Comparison of ENCODE assay signal across 13 cellular contexts in the genomic region with DNA sequence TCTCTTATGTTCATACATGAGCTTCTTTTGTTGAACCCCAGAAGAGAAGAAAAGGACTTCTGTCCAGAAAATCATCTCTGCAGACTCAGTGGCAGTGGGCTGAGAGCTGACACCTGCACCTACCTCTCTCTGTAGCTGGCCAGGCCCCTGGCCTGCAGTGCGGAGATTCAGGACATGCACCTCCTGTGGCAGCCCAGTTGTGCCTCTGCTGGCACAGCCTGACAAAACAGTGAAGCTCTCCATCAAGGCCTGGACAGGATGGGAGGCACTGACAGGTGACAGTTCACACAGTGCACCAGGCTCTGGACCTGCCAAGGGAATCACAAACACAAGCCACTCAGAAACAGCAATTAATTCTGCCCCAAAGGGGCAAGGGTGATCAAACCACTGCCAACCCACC.
DNase-seq lines count a peak whose midpoint lies in the region; ATAC-seq and TF ChIP-seq lines count a peak whose summit lies in the region.
"Had no signal": no experiment of that assay in that cellular context is flagged by ENCODE, and none has a peak within 500 bp of the region (broad histone marks: within the 10 kb centered on the region; RNA-seq: fewer than 3 reads in every experiment).

No MANE protein-coding gene starts in this region.

- TF ChIP-seq EP300 in gastroesophageal sphincter (IDR thresholded peaks at IDR 0.05) = no peak
- TF ChIP-seq EP300 in suprapubic skin (IDR thresholded peaks at IDR 0.05) = no peak

- H3K4me1 Mint-ChIP-seq in natural killer cell treated with Interleukin-12 subunit alpha and Interleukin-12 subunit beta and Interleukin-15 and Interleukin-18, amount 100 ng/mL, for 72 hours (ENCODE audit: low read depth in 2 of 2) = peaks cover 65 to 70% of the 10 kb centered on the region in 2 donors
- peaks cover 18% of the 10 kb centered on the region for H3K4me1 Mint-ChIP-seq in T-helper 17 cell

- ATAC-seq in gastroesophageal sphincter (no peak), T-helper 17 cell (no peak)
- peak; percentile 12 to 20 for ATAC-seq in natural killer cell treated with Interleukin-12 subunit alpha and Interleukin-12 subunit beta and Interleukin-15 and Interleukin-18, amount 100 ng/mL, for 72 hours
- ATAC-seq: K562 had no signal

- 100% methylated on average over 1 of the region's 1 CpG; no CpG with 5 or more reads in 1 of the 2 donors for WGBS in gastroesophageal sphincter (ENCODE audit: low coverage in 1 of 2), 2 donors
- 100% methylated on average over 1 of the region's 1 CpG for WGBS in suprapubic skin

- DNase-seq in natural killer cell treated with Interleukin-12 subunit alpha and Interleukin-12 subunit beta and Interleukin-15 and Interleukin-18, amount 100 ng/mL, for 72 hours (ENCODE audit: low spot score) = no peak
- DNase-seq in suprapubic skin (ENCODE audit: low spot score in 2 of 2) (no peak), T-helper 17 cell (no peak), kidney glomerular epithelial cell (lab: John Stamatoyannopoulos, UW) (no peak)
- no peak for DNase-seq in stimulated activated CD4-positive, alpha-beta T cell treated with anti-CD3 and anti-CD28 coated beads, Interleukin-12 subunit alpha, Interleukin-12 subunit beta, amount 100 ng/mL, for 4 hours
- DNase-seq: GF-D8, NCI-H1048, NCI-H146, NCI-H345, SHP77 treated with DMSO at 0.1 percent for 48 hours had no signal

- no peaks in the 10 kb centered on the region for H3K9me3 Mint-ChIP-seq in natural killer cell treated with Interleukin-12 subunit alpha and Interleukin-12 subunit beta and Interleukin-15 and Interleukin-18, amount 100 ng/mL, for 72 hours

- TF ChIP-seq POLR2A in gastroesophageal sphincter (IDR thresholded peaks at IDR 0.05) (no peak), suprapubic skin (IDR thresholded peaks at IDR 0.05) (no peak)

- no peaks in the 10 kb centered on the region for H3K27me3 ChIP-seq in gastroesophageal sphincter
- no peaks in the 10 kb centered on the region for H3K27me3 ChIP-seq in suprapubic skin

- H3K36me3 ChIP-seq in gastroesophageal sphincter = peaks cover 0 to 14% of the 10 kb centered on the region in 2 donors
- peaks cover 7% of the 10 kb centered on the region for H3K36me3 ChIP-seq in suprapubic skin

- H3K27me3 Mint-ChIP-seq in natural killer cell treated with Interleukin-12 subunit alpha and Interleukin-12 subunit beta and Interleukin-15 and Interleukin-18, amount 100 ng/mL, for 72 hours = no peaks in the 10 kb centered on the region
- no peaks in the 10 kb centered on the region for H3K27me3 Mint-ChIP-seq in T-helper 17 cell

- no peak overlapping the region for H3K4me3 ChIP-seq in gastroesophageal sphincter
- no peak overlapping the region for H3K4me3 ChIP-seq in suprapubic skin
- H3K4me3 ChIP-seq: K562 had no signal

- peak overlapping the region; percentile 74 to 96 for H3K27ac Mint-ChIP-seq in natural killer cell treated with Interleukin-12 subunit alpha and Interleukin-12 subunit beta and Interleukin-15 and Interleukin-18, amount 100 ng/mL, for 72 hours
- no peak overlapping the region for H3K27ac Mint-ChIP-seq in T-helper 17 cell

- H3K36me3 Mint-ChIP-seq in natural killer cell treated with Interleukin-12 subunit alpha and Interleukin-12 subunit beta and Interleukin-15 and Interleukin-18, amount 100 ng/mL, for 72 hours = peaks cover 19% of the 10 kb centered on the region
- H3K36me3 Mint-ChIP-seq in T-helper 17 cell (ENCODE audit: low read depth) = peaks cover 11% of the 10 kb centered on the region

- H3K4me3 Mint-ChIP-seq in natural killer cell treated with Interleukin-12 subunit alpha and Interleukin-12 subunit beta and Interleukin-15 and Interleukin-18, amount 100 ng/mL, for 72 hours = no peak overlapping the region
- no peak overlapping the region for H3K4me3 Mint-ChIP-seq in T-helper 17 cell

- peaks cover 26 to 89% (median 52%) of the 10 kb centered on the region in 3 donors for H3K4me1 ChIP-seq in gastroesophageal sphincter
- peaks cover 68% of the 10 kb centered on the region for H3K4me1 ChIP-seq in suprapubic skin

- H3K27ac ChIP-seq in VCaP (peak overlapping the region; percentile 81; the same call in 1 of the 2 replicates), gastroesophageal sphincter (peak overlapping the region in 3 of 4 donors; percentile 74 to 84 (median 74)), suprapubic skin (peak overlapping the region; percentile 6)

- no peak for TF ChIP-seq CTCF in VCaP (conservative IDR thresholded peaks at IDR 0.05)
- no peak for TF ChIP-seq CTCF in gastroesophageal sphincter (IDR thresholded peaks at IDR 0.05)
- no peak for TF ChIP-seq CTCF in suprapubic skin (IDR thresholded peaks at IDR 0.05)

- H3K9me3 ChIP-seq in gastroesophageal sphincter (no peaks in the 10 kb centered on the region), suprapubic skin (no peaks in the 10 kb centered on the region), T-helper 17 cell (ENCODE audit: control insufficient read depth, low read length, poor library complexity, severe bottlenecking) (no peaks in the 10 kb centered on the region)

Comparison
In these comparisons a context has a peak if more than half of its experiments do, and no peak if none do; other contexts are left out.
1. H3K27ac ChIP-seq: peak in every context shown above with its lines; median percentile 81 in VCaP; 74 in gastroesophageal sphincter; 6 in suprapubic skin.
2. ATAC-seq: peak in natural killer cell treated with Interleukin-12 subunit alpha and Interleukin-12 subunit beta and Interleukin-15 and Interleukin-18, amount 100 ng/mL, for 72 hours (2 of 2); none in gastroesophageal sphincter (single experiment) and T-helper 17 cell (single experiment).